In the genomic region with DNA sequence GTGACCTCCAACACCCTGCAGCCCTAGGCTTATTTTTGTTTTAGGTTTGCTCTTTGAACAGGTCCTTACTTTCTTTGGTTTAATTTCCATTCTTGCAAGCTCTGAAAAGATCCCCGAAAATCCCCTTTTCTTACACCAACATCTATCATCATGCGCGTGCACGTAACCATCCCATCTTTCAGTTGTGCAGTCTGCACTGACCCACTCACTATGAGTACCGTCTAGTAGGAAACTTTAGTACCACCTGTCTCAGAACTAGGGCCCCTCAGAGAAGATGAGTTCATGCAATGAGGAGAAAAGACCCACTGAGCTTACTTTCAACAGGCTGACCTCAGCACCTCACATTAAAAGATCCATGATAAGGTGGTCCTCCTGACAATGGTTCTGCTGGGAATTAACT, we compare ENCODE assay signal across 16 cellular contexts.
DNase-seq lines count a peak whose midpoint lies in the region; ATAC-seq and TF ChIP-seq lines count a peak whose summit lies in the region.
"Had no signal": no experiment of that assay in that cellular context is flagged by ENCODE, and none has a peak within 500 bp of the region (broad histone marks: within the 10 kb centered on the region; RNA-seq: fewer than 3 reads in every experiment).

No MANE protein-coding gene starts in this region.

- H2AFZ ChIP-seq in neural progenitor cell (replicated peaks) = peak overlapping the region; percentile 35

- intact Hi-C loops in cardiac septum (cut with DNase I) = no loop called here
- intact Hi-C loops in Right ventricle myocardium inferior (cut with DNase I) = loop anchor here (10.0 kb wide), 1 partner anchor 1340 kb away; no protein-coding TSS in a partner anchor
- intact Hi-C loops in upper lobe of right lung (cut with DNase I) = no loop called here

- no peak overlapping the region for H3K27ac ChIP-seq in neural progenitor cell
- no peak overlapping the region for H3K27ac ChIP-seq in upper lobe of right lung
- H3K27ac ChIP-seq: lower lobe of right lung, testis, uterus had no signal

- peaks cover 4% of the 10 kb centered on the region for H3K4me1 Mint-ChIP-seq in T-helper 17 cell
- peaks cover 3% of the 10 kb centered on the region for H3K4me1 Mint-ChIP-seq in neural progenitor cell
- H3K4me1 Mint-ChIP-seq: activated CD8-positive, alpha-beta memory T cell treated with anti-CD3 and anti-CD28 coated beads, Interleukin-2, amount 10 ng/mL, durations not matched to agents 7 days and 5 days; CD14-positive monocyte had no signal

- no peak for ATAC-seq in Right ventricle myocardium inferior
- peak; percentile 18 for ATAC-seq in T-helper 17 cell
- no peak for ATAC-seq in upper lobe of right lung

- H3K9me3 ChIP-seq in T-helper 17 cell (ENCODE audit: control insufficient read depth, low read length, poor library complexity, severe bottlenecking) (no peaks in the 10 kb centered on the region), neural progenitor cell (ENCODE audit: low read depth) (no peaks in the 10 kb centered on the region), upper lobe of right lung (no peaks in the 10 kb centered on the region)
- H3K9me3 ChIP-seq: lower lobe of right lung, testis, uterus had no signal

- H3F3A ChIP-seq in neural progenitor cell (ENCODE audit: low read depth) = no peaks in the 10 kb centered on the region

- H3K4me3 Mint-ChIP-seq in T-helper 17 cell = no peak overlapping the region
- H3K4me3 Mint-ChIP-seq in neural progenitor cell = no peak overlapping the region
- H3K4me3 Mint-ChIP-seq: activated CD8-positive, alpha-beta memory T cell treated with anti-CD3 and anti-CD28 coated beads, Interleukin-2, amount 10 ng/mL, durations not matched to agents 7 days and 5 days; activated T-helper 1 cell treated with anti-CD3 and anti-CD28 coated beads, Interleukin-12 subunit alpha, Interleukin-12 subunit beta, Interleukin-2, Interleukin-4 antibody, amounts not matched to agents 30 ng/mL and 10 ng/mL and 1 ng/mL, durations not matched to agents 14 hours and 24 hours and 36 hours; CD14-positive monocyte; T-helper 1 cell treated with Interleukin-12 subunit alpha and Interleukin-12 subunit beta and Interleukin-4 antibody, amounts not matched to agents 30 μg/mL and 1 μg/mL, for 36 hours had no signal

- H3K9ac ChIP-seq in neural progenitor cell = no peak overlapping the region

- H3K4me3 ChIP-seq in neural progenitor cell = no peak overlapping the region
- H3K4me3 ChIP-seq in upper lobe of right lung = no peak overlapping the region
- H3K4me3 ChIP-seq: lower lobe of right lung, testis, uterus had no signal

- no peaks in the 10 kb centered on the region for H3K79me2 ChIP-seq in neural progenitor cell (ENCODE audit: low read depth)

- no peaks in the 10 kb centered on the region for H4K20me1 ChIP-seq in neural progenitor cell (ENCODE audit: low read depth)

- H3K4me2 ChIP-seq in neural progenitor cell = peak overlapping the region; percentile 10

- peak; percentile 14 for DNase-seq in cardiac septum (ENCODE audit: low spot score)
- no peak for DNase-seq in Right ventricle myocardium inferior (ENCODE audit: missing footprints)
- DNase-seq in T-helper 17 cell = no peak
- DNase-seq in neural progenitor cell (ENCODE audit: low spot score) = no peak
- no peak for DNase-seq in NCI-H345 treated with DMSO at 0.1 percent for 48 hours (lab: John Stamatoyannopoulos, UW; ENCODE audit: unreplicated experiment)
- no peak for DNase-seq in glomerular visceral epithelial cell (ENCODE audit: extremely low spot score)
- no peak for DNase-seq in upper lobe of right lung
- DNase-seq in GOT3 (lab: John Stamatoyannopoulos, UW) = no peak
- DNase-seq: aorta, lower lobe of right lung had no signal

- H3K36me3 ChIP-seq in neural progenitor cell (no peaks in the 10 kb centered on the region), upper lobe of right lung (no peaks in the 10 kb centered on the region)
- H3K36me3 ChIP-seq: lower lobe of right lung, uterus had no signal

- peaks cover 22% of the 10 kb centered on the region for H3K27me3 Mint-ChIP-seq in T-helper 17 cell
- H3K27me3 Mint-ChIP-seq in neural progenitor cell (ENCODE audit: insufficient read depth, low read depth) = peaks cover 7% of the 10 kb centered on the region

- TF ChIP-seq CTCF in neural progenitor cell (IDR thresholded peaks at IDR 0.05) (no peak), upper lobe of right lung (IDR thresholded peaks at IDR 0.05) (no peak)

- H3K27ac Mint-ChIP-seq in T-helper 17 cell (no peak overlapping the region), neural progenitor cell (no peak overlapping the region)
- H3K27ac Mint-ChIP-seq: activated CD8-positive, alpha-beta memory T cell treated with anti-CD3 and anti-CD28 coated beads, Interleukin-2, amount 10 ng/mL, durations not matched to agents 7 days and 5 days; activated T-helper 1 cell treated with anti-CD3 and anti-CD28 coated beads, Interleukin-12 subunit alpha, Interleukin-12 subunit beta, Interleukin-2, Interleukin-4 antibody, amounts not matched to agents 30 ng/mL and 10 ng/mL and 1 ng/mL, durations not matched to agents 14 hours and 24 hours and 36 hours; CD14-positive monocyte; T-helper 1 cell treated with Interleukin-12 subunit alpha and Interleukin-12 subunit beta and Interleukin-4 antibody, amounts not matched to agents 30 μg/mL and 1 μg/mL, for 36 hours had no signal

- H3K36me3 Mint-ChIP-seq in T-helper 17 cell (ENCODE audit: low read depth) (no peaks in the 10 kb centered on the region), neural progenitor cell (no peaks in the 10 kb centered on the region)
- H3K36me3 Mint-ChIP-seq: activated CD8-positive, alpha-beta memory T cell treated with anti-CD3 and anti-CD28 coated beads, Interleukin-2, amount 10 ng/mL, durations not matched to agents 7 days and 5 days; CD14-positive monocyte had no signal

- H3K4me1 ChIP-seq in neural progenitor cell (peaks cover 9% of the 10 kb centered on the region), upper lobe of right lung (no peaks in the 10 kb centered on the region)
- H3K4me1 ChIP-seq: lower lobe of right lung, testis, uterus had no signal

- H3K9me3 Mint-ChIP-seq in neural progenitor cell = peaks cover 17% of the 10 kb centered on the region
- H3K9me3 Mint-ChIP-seq: activated T-helper 1 cell treated with anti-CD3 and anti-CD28 coated beads, Interleukin-12 subunit alpha, Interleukin-12 subunit beta, Interleukin-2, Interleukin-4 antibody, amounts not matched to agents 30 ng/mL and 10 ng/mL and 1 ng/mL, durations not matched to agents 14 hours and 24 hours and 36 hours; T-helper 1 cell treated with Interleukin-12 subunit alpha and Interleukin-12 subunit beta and Interleukin-4 antibody, amounts not matched to agents 30 μg/mL and 1 μg/mL, for 36 hours had no signal

- no peaks in the 10 kb centered on the region for H3K27me3 ChIP-seq in neural progenitor cell
- no peaks in the 10 kb centered on the region for H3K27me3 ChIP-seq in upper lobe of right lung
- H3K27me3 ChIP-seq: testis, uterus had no signal
